Comparison of ENCODE assay signal across 12 cellular contexts in the genomic region with DNA sequence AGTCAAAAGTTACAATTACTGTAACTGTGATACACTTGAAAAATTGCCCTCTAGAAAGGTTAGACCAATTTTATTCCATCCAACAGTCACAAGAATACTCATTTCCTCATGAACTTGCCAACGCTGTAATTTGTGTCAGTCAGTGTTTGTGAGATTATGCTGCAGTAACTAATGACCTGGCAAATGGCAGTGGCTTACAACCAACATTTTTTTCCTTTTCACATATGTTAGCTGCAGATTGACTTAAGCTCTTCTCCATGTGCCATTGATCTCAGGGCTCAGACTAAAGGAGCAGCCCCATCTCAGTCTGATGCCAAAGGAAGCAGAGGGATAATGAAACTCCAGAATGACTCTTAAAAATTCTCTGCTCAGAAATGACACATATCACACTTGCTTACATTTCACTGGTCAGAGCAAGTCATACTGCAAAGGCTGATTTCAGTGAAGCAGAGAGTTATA.
DNase-seq lines count a peak whose midpoint lies in the region; ATAC-seq and TF ChIP-seq lines count a peak whose summit lies in the region.
"Had no signal": no experiment of that assay in that cellular context is flagged by ENCODE, and none has a peak within 500 bp of the region (broad histone marks: within the 10 kb centered on the region; RNA-seq: fewer than 3 reads in every experiment).

No MANE protein-coding gene starts in this region.

- H3K9me3 ChIP-seq in Loucy (ENCODE audit: insufficient read depth, low read depth, low read length), result no peaks in the 10 kb centered on the region
- H3K9me3 ChIP-seq in esophagus squamous epithelium, result no peaks in the 10 kb centered on the region
- H3K9me3 ChIP-seq: thyroid gland had no signal

- ATAC-seq in GM18868 (IDR thresholded peaks at IDR 0.05; ENCODE audit: unreplicated experiment) (peak; percentile 72), GM18873 (IDR thresholded peaks at IDR 0.05; ENCODE audit: low FRiP score, unreplicated experiment) (no peak)
- ATAC-seq: T-helper 17 cell had no signal

- H2AFZ ChIP-seq in Loucy (ENCODE audit: low read length), result peak overlapping the region; percentile 36

- H3K27me3 ChIP-seq in Loucy (ENCODE audit: insufficient read depth, low read length, poor library complexity, severe bottlenecking) (no peaks in the 10 kb centered on the region), esophagus squamous epithelium (peaks cover 0 to 3% (median 0%) of the 10 kb centered on the region in 4 donors)
- H3K27me3 ChIP-seq: thyroid gland had no signal

- H3K4me2 ChIP-seq in Loucy (ENCODE audit: low read depth, low read length, poor library complexity, severe bottlenecking), result no peak overlapping the region

- intact Hi-C loops in esophagus squamous epithelium (cut with DNase I), result no loop called here

- H3K79me2 ChIP-seq in Loucy (ENCODE audit: insufficient read depth, low read length), result no peaks in the 10 kb centered on the region

- H3K9me2 ChIP-seq in Loucy (replicated peaks; ENCODE audit: low read depth, low read length), result no peaks in the 10 kb centered on the region

- H3K36me3 ChIP-seq in Loucy (ENCODE audit: insufficient read depth, low read length) (no peaks in the 10 kb centered on the region), esophagus squamous epithelium (no peaks in the 10 kb centered on the region)
- H3K36me3 ChIP-seq: thyroid gland had no signal

- no peak overlapping the region for H3K27ac ChIP-seq in esophagus squamous epithelium
- H3K27ac ChIP-seq: thyroid gland had no signal

- TF ChIP-seq CTCF in Loucy (conservative IDR thresholded peaks at IDR 0.05; ENCODE audit: low read length) (no peak), fibroblast of pulmonary artery (IDR thresholded peaks at IDR 0.05; ENCODE audit: low read length, missing control alignments) (no peak), esophagus squamous epithelium (IDR thresholded peaks at IDR 0.05) (no peak)

- no peak overlapping the region for H3K4me3 ChIP-seq in Loucy (ENCODE audit: low read length, poor library complexity, severe bottlenecking)
- H3K4me3 ChIP-seq in fibroblast of pulmonary artery (replicated peaks; ENCODE audit: low read depth, low read length), result no peak overlapping the region
- H3K4me3 ChIP-seq in esophagus squamous epithelium, result no peak overlapping the region
- H3K4me3 ChIP-seq: thyroid gland had no signal

- TF ChIP-seq POLR2A in esophagus squamous epithelium (IDR thresholded peaks at IDR 0.05), result no peak

- H4K20me1 ChIP-seq in Loucy (ENCODE audit: insufficient read depth, low read length, poor library complexity, severe bottlenecking), result no peaks in the 10 kb centered on the region

- H3K9ac ChIP-seq in Loucy (ENCODE audit: low read depth, low read length, poor library complexity, severe bottlenecking), result no peak overlapping the region

- H3K4me1 ChIP-seq in Loucy (ENCODE audit: insufficient read depth, low read length, poor library complexity, severe bottlenecking) (peaks cover 26% of the 10 kb centered on the region), esophagus squamous epithelium (peaks cover 0 to 4% (median 0%) of the 10 kb centered on the region in 3 donors)
- H3K4me1 ChIP-seq: thyroid gland had no signal

- WGBS in esophagus squamous epithelium, 2 donors, result 25 to 32% methylated on average over 1 of the region's 1 CpG

- H3F3A ChIP-seq in Loucy (ENCODE audit: low read depth), result no peaks in the 10 kb centered on the region

- DNase-seq in EH (ENCODE audit: low read depth) (peak; percentile 55), fibroblast of pulmonary artery (ENCODE audit: low read depth) (peak; percentile 4), COR-L47 (lab: John Stamatoyannopoulos, UW) (no peak), esophagus squamous epithelium (lab: John Stamatoyannopoulos, UW) (no peak), 8988T (no peak)
- DNase-seq: kidney; stimulated activated CD4-positive, alpha-beta T cell treated with anti-CD3 and anti-CD28 coated beads, Interleukin-4, amount 100 ng/mL, for 24 hours; T-helper 17 cell; thyroid gland had no signal

Comparison
In these comparisons a context has a peak if more than half of its experiments do, and no peak if none do; other contexts are left out.
1. DNase-seq: peak in EH (single experiment) and fibroblast of pulmonary artery (single experiment); none in COR-L47 (single experiment), esophagus squamous epithelium (single experiment) and 8988T (single experiment).